31 cellular contexts compared by ENCODE assay signal in genomic region chr6:4797590-4797989, GRCh38. TPM values are rescaled to one million over a fixed set of nuclear protein-coding genes. Genes with fewer than 3 reads are reported as not detected.
DNase-seq lines count a peak whose midpoint lies in the region; ATAC-seq and TF ChIP-seq lines count a peak whose summit lies in the region.
"Had no signal": no experiment of that assay in that cellular context is flagged by ENCODE, and none has a peak within 500 bp of the region (broad histone marks: within the 10 kb centered on the region; RNA-seq: fewer than 3 reads in every experiment).

No MANE protein-coding gene starts in this region.

- H2BK5ac ChIP-seq in trophoblast cell (ENCODE audit: low read depth, low read length, poor library complexity), result no peak overlapping the region

- no peaks in the 10 kb centered on the region for H3K27me3 ChIP-seq in Panc1 (ENCODE audit: control insufficient read depth, insufficient read depth, low read length)
- H3K27me3 ChIP-seq in trophoblast cell (ENCODE audit: insufficient read depth, low read length), result no peaks in the 10 kb centered on the region
- H3K27me3 ChIP-seq: colonic mucosa, esophagus muscularis mucosa, gastrocnemius medialis, hepatocyte, sigmoid colon, SJCRH30, vagina had no signal

- intact Hi-C loops in Panc1 (cut with micrococcal nuclease; ENCODE audit: unreplicated experiment), result no loop called here

- no peaks in the 10 kb centered on the region for H3K36me3 ChIP-seq in Panc1 (ENCODE audit: control insufficient read depth, insufficient read depth, low read length)
- H3K36me3 ChIP-seq in trophoblast cell (ENCODE audit: control insufficient read depth in 1 of 2, insufficient read depth in 2 of 2, low read length in 2 of 2), result peaks cover 0 to 2% of the 10 kb centered on the region in 2 experiments
- H3K36me3 ChIP-seq: colonic mucosa, esophagus muscularis mucosa, gastrocnemius medialis, prostate gland, sigmoid colon, SJCRH30, thoracic aorta, vagina had no signal

- H2BK12ac ChIP-seq in trophoblast cell (ENCODE audit: low read length), result no peak overlapping the region

- peak; percentile 38 to 58 for ATAC-seq in activated CD4-positive, CD25-positive, alpha-beta regulatory T cell treated with anti-CD3 and anti-CD28 coated beads, Interleukin-2, amount 50 U/mL, for 24 hours
- ATAC-seq in Panc1, result no peak
- no peak for ATAC-seq in HG02870 (IDR thresholded peaks at IDR 0.05; ENCODE audit: unreplicated experiment)
- ATAC-seq: effector memory CD8-positive, alpha-beta T cell; gastrocnemius medialis; naive thymus-derived CD4-positive, alpha-beta T cell had no signal

- H3K4me3 ChIP-seq in Panc1 (ENCODE audit: low read depth in 2 of 2, low read length in 2 of 2) (no peak overlapping the region), epithelial cell of esophagus (ENCODE audit: low read length) (no peak overlapping the region), trophoblast cell (ENCODE audit: low read depth, low read length) (no peak overlapping the region)
- H3K4me3 ChIP-seq: colonic mucosa, esophagus muscularis mucosa, gastrocnemius medialis, hepatocyte, prostate gland, sigmoid colon, SJCRH30, thoracic aorta, vagina had no signal

- H3K14ac ChIP-seq in trophoblast cell (ENCODE audit: low read length), result no peak overlapping the region

- BruUV-seq in Panc1 (replicated peaks; lab: Mats Ljungman, UMichigan), result TSS peak; percentile 3

- no peak overlapping the region for H3K9ac ChIP-seq in trophoblast cell (ENCODE audit: low read length)

- no peak overlapping the region for H3K18ac ChIP-seq in trophoblast cell (ENCODE audit: low read length)

- CTCF ChIA-PET in Panc1 (lab: Charles Lee), result no interaction called here

- no peak overlapping the region for H4K91ac ChIP-seq in trophoblast cell (ENCODE audit: low read depth, low read length)

- H3K4me2 ChIP-seq in trophoblast cell (ENCODE audit: low read length), result no peak overlapping the region
- H3K4me2 ChIP-seq: hepatocyte had no signal

- TF ChIP-seq CTCF in Panc1 (IDR thresholded peaks at IDR 0.05) (no peak), epithelial cell of esophagus (IDR thresholded peaks at IDR 0.05; ENCODE audit: insufficient read depth, low read depth, low read length, missing control alignments) (no peak), GM10266 (IDR thresholded peaks at IDR 0.05; ENCODE audit: control insufficient read depth, insufficient read depth, low read depth, missing control alignments) (no peak)

- H2AK5ac ChIP-seq in trophoblast cell (ENCODE audit: low read length), result no peak overlapping the region

- peaks cover 10% of the 10 kb centered on the region for H3K79me1 ChIP-seq in trophoblast cell (ENCODE audit: low read length)

- POLR2A ChIA-PET in Panc1 (lab: Charles Lee), result no interaction called here

- no peak overlapping the region for H2AFZ ChIP-seq in trophoblast cell (ENCODE audit: insufficient read depth, low read length, poor library complexity)
- H2AFZ ChIP-seq: hepatocyte had no signal

- H3K9me3 ChIP-seq in Panc1 (ENCODE audit: control insufficient read depth, insufficient read depth, low read depth, low read length) (peaks cover 21% of the 10 kb centered on the region; the same call in 1 of the 2 replicates), trophoblast cell (ENCODE audit: insufficient read depth, low read depth, low read length) (no peaks in the 10 kb centered on the region)
- H3K9me3 ChIP-seq: colonic mucosa, gastrocnemius medialis, prostate gland, vagina had no signal

- no peak overlapping the region for H4K8ac ChIP-seq in trophoblast cell (ENCODE audit: low read depth, low read length)

- H4K12ac ChIP-seq in trophoblast cell (ENCODE audit: low read depth, low read length), result no peak overlapping the region

- DNase-seq in activated CD4-positive, CD25-positive, alpha-beta regulatory T cell treated with anti-CD3 and anti-CD28 coated beads, Interleukin-2, amount 50 U/mL, for 72 hours, result no peak
- DNase-seq in Panc1 (ENCODE audit: low read depth, low spot score) (no peak), epithelial cell of esophagus (ENCODE audit: low read depth) (peak; percentile 23), trophoblast cell (no peak), NCI-H524 treated with DMSO at 0.1 percent for 48 hours (lab: John Stamatoyannopoulos, UW) (no peak), GM10266 (ENCODE audit: extremely low spot score) (no peak)
- DNase-seq: activated B cell treated with CpG ODN at 0.5 μM for 24 hours; activated CD4-positive, alpha-beta memory T cell treated with anti-CD3 and anti-CD28 coated beads for 36 hours; activated naive CD4-positive, alpha-beta T cell treated with Interleukin-2 at 50 U/mL for 16 hours; amygdala; CD4-positive, alpha-beta T cell; colonic mucosa; effector memory CD8-positive, alpha-beta T cell; gastrocnemius medialis; naive thymus-derived CD4-positive, alpha-beta T cell; NCI-H1105 treated with DMSO at 0.1 percent for 48 hours; NCI-H2029; NCI-H526 treated with DMSO at 0.1 percent for 48 hours; sigmoid colon; SJCRH30; stimulated activated CD4-positive, alpha-beta T cell treated with anti-CD3 and anti-CD28 coated beads, Interleukin-4, amount 100 ng/mL, for 4 hours; stimulated activated naive CD4-positive, alpha-beta T cell; T1000 had no signal

- H2BK120ac ChIP-seq in trophoblast cell (ENCODE audit: insufficient read depth, low read length, poor library complexity), result no peak overlapping the region

- peaks cover 27% of the 10 kb centered on the region for H3K79me2 ChIP-seq in trophoblast cell (ENCODE audit: control insufficient read depth, insufficient read depth, low read length, poor library complexity)

- H3K27ac ChIP-seq in Panc1 (ENCODE audit: low read length) (no peak overlapping the region), trophoblast cell (ENCODE audit: low read depth, low read length) (no peak overlapping the region)
- H3K27ac ChIP-seq: 22Rv1, colonic mucosa, esophagus muscularis mucosa, gastrocnemius medialis, hepatocyte, prostate gland, sigmoid colon, SJCRH30, thoracic aorta, vagina had no signal

- WGBS in trophoblast cell (ENCODE audit: extremely low coverage, insufficient coverage, insufficient read length), result no CpG with 5 or more reads among the region's 2 CpGs

- H3K4me1 ChIP-seq in Panc1 (ENCODE audit: control insufficient read depth, insufficient read depth, low read length), result peaks cover 5% of the 10 kb centered on the region; the same call in 1 of the 2 replicates
- peaks cover 11 to 22% of the 10 kb centered on the region in 2 experiments for H3K4me1 ChIP-seq in trophoblast cell (ENCODE audit: control insufficient read depth in 1 of 2, insufficient read depth in 2 of 2, low read length in 2 of 2)
- H3K4me1 ChIP-seq: prostate gland, SJCRH30 had no signal

- peak overlapping the region; percentile 71 for H3K4ac ChIP-seq in trophoblast cell (ENCODE audit: low read depth, low read length)

- in situ Hi-C loops in Panc1 (cut with HindIII; ENCODE audit: low pct_unique_long_range_greater_than_20kb, low sequenced_read_pairs), result no loop called here

- H3K23ac ChIP-seq in trophoblast cell (ENCODE audit: low read length), result no peak overlapping the region

RNA-seq across cellular contexts. Expression of gene CDYL, which starts 21.4 kb away (rescaled TPM):
- 61.4 TPM for total RNA-seq in Panc1 (2021; ENCODE audit: unreplicated experiment)
- 22.4 TPM for polyA plus RNA-seq in Panc1 (2012; ENCODE audit: insufficient read length)
- polyA plus RNA-seq in trophoblast cell (2013), result 136 and 138 TPM in 2 replicates

Comparison
In these comparisons a context has a peak if more than half of its experiments do, and no peak if none do; other contexts are left out.
1. ATAC-seq: peak in activated CD4-positive, CD25-positive, alpha-beta regulatory T cell treated with anti-CD3 and anti-CD28 coated beads, Interleukin-2, amount 50 U/mL, for 24 hours (2 of 2); none in Panc1 (single experiment) and HG02870 (single experiment).